8 cellular contexts compared by ENCODE assay signal in the genomic region with DNA sequence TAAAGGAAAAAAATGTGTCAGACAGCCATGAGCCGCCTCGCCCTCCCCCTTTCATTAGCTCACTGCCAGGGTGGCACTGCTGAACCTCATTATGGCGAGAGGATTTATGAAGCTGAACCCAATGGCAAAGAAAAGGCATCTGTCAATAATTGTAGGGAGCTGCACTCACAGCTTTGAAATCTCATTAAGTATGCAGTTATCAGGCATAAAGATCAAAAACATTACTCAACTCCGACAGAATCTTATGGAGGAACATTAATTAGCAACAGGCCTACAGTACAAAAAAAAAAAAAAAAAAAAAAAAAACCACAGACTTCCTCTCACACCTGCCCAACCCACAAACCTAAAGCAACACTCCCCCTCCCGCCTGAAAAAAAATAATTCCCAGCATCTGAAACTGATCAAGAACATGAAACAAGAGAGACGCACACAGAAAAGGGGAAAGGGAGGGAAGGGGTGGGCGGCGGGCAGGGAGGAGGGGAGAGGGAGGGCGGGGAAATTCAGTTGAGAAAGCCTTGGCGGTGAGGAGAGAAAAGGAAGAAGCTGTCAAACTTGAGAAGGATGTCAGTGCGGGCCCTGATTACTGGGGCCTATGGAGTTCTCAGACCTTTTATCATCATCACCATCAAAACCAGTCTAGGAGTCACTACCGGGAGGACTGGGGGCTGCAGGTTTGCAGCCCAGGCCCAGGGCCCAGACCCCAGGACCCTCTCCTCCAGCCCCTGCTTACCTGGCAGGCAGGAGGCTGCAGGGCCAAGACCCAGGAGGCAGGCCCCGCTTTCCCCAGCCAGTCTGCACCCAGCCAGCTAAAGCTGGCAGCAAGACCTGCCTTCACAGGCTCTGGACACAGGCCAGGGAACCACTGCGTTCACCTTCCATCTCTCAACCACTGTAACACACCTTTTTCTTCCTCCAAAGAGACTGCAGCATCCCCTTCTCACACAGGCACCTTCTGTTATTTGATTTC. TPM values are rescaled to one million over a fixed set of nuclear protein-coding genes. Genes with fewer than 3 reads are reported as not detected.
DNase-seq lines count a peak whose midpoint lies in the region; ATAC-seq and TF ChIP-seq lines count a peak whose summit lies in the region.

No MANE protein-coding gene starts in this region.

- peak overlapping the region; percentile 31 to 84 for H3K27ac ChIP-seq in ovary
- no peak overlapping the region for H3K27ac ChIP-seq in brain microvascular endothelial cell

- no peak overlapping the region for H3K4me3 ChIP-seq in ovary
- no peak overlapping the region for H3K4me3 ChIP-seq in brain microvascular endothelial cell (ENCODE audit: low read depth, low read length)

- TF ChIP-seq CTCF in brain (conservative IDR thresholded peaks at IDR 0.05) (no peak), ovary (IDR thresholded peaks at IDR 0.05) (no peak), brain microvascular endothelial cell (IDR thresholded peaks at IDR 0.05; ENCODE audit: low read depth, low read length, missing control alignments) (no peak)

- no peaks in the 10 kb centered on the region for H3K36me3 ChIP-seq in ovary
- no peaks in the 10 kb centered on the region for H3K36me3 ChIP-seq in brain microvascular endothelial cell (replicated peaks)

- no peak for TF ChIP-seq EP300 in ovary (IDR thresholded peaks at IDR 0.05)

- ATAC-seq in HG02840 (IDR thresholded peaks at IDR 0.05; ENCODE audit: low FRiP score, unreplicated experiment), result no peak

- peaks cover 29% of the 10 kb centered on the region for H3K4me1 ChIP-seq in ovary (ENCODE audit: insufficient read depth)

- DNase-seq in DMS 273 treated with DMSO at 0.1 percent for 48 hours (lab: John Stamatoyannopoulos, UW) (peak; percentile 45), NCI-H226 (peak; percentile 34), ovary (peak in 2 of 5 donors; percentile 49), T1000 (lab: John Stamatoyannopoulos, UW) (no peak), putamen (ENCODE audit: low spot score) (no peak), brain microvascular endothelial cell (no peak)

- intact Hi-C loops in ovary (cut with DNase I), result no loop called here

- H3K9me3 ChIP-seq in ovary, result no peaks in the 10 kb centered on the region

- H3K9me3 Mint-ChIP-seq in brain, result no peaks in the 10 kb centered on the region

- peaks cover 7% of the 10 kb centered on the region for H3K27me3 Mint-ChIP-seq in brain

- H3K36me3 Mint-ChIP-seq in brain, result no peaks in the 10 kb centered on the region

- no peak for TF ChIP-seq POLR2A in ovary (IDR thresholded peaks at IDR 0.05)

- H3K27me3 ChIP-seq in ovary (no peaks in the 10 kb centered on the region), brain microvascular endothelial cell (replicated peaks) (no peaks in the 10 kb centered on the region)

- in situ Hi-C loops in brain microvascular endothelial cell (cut with HindIII; ENCODE audit: low pct_ligation_motif_present, low sequenced_read_pairs), result no loop called here

- H3K4me3 Mint-ChIP-seq in brain, result peak overlapping the region; percentile 58 to 76 (median 67)

- WGBS in ovary, 3 donors, result 33 to 34% (median 33%) methylated on average over 14 of the region's 14 CpGs

- peak overlapping the region; percentile 53 to 86 (median 75) for H3K27ac Mint-ChIP-seq in brain

- peaks cover 96% of the 10 kb centered on the region for H3K4me1 Mint-ChIP-seq in brain

RNA-seq across cellular contexts. Expression of gene TSHZ3, which starts 8.9 kb away (rescaled TPM):
- polyA plus RNA-seq in brain (ENCODE audit: insufficient read depth, low read depth, low replicate concordance), result 17.6 TPM
- 100 to 1,000 TPM in 1 of 7 donors, 10 to 100 TPM in 6; 24.8 to 107 (median 76.2) TPM for total RNA-seq in ovary
- 10 to 100 TPM; 23.3 to 28.0 TPM for polyA plus RNA-seq in ovary

Comparison
In these comparisons a context has a peak if more than half of its experiments do, and no peak if none do; other contexts are left out.
1. DNase-seq: peak in DMS 273 treated with DMSO at 0.1 percent for 48 hours (single experiment) and NCI-H226 (single experiment); none in T1000 (single experiment), putamen (single experiment) and brain microvascular endothelial cell (single experiment).